8 cellular contexts compared by ENCODE assay signal in genomic region chr7:44580945-44581344, GRCh38. TPM values are rescaled to one million over a fixed set of nuclear protein-coding genes. Genes with fewer than 3 reads are reported as not detected.
DNase-seq lines count a peak whose midpoint lies in the region; ATAC-seq and TF ChIP-seq lines count a peak whose summit lies in the region.

No MANE protein-coding gene starts in this region.

- H3K4me1 ChIP-seq in heart left ventricle: peaks cover 5 to 29% (median 22%) of the 10 kb centered on the region in 12 donors
- H3K4me1 ChIP-seq in uterus: peaks cover 4 to 12% of the 10 kb centered on the region in 2 donors

- peak overlapping the region; percentile 97 for H3K27ac Mint-ChIP-seq in memory B cell

- 38 to 80% (median 72%) methylated on average over 2 to 6 of the region's 6 CpGs for WGBS in heart left ventricle, 4 donors

- H3K9me3 ChIP-seq in heart left ventricle: no peaks in the 10 kb centered on the region
- no peaks in the 10 kb centered on the region for H3K9me3 ChIP-seq in uterus

- H3K4me3 ChIP-seq in heart left ventricle (peak overlapping the region in 11 of 12 donors; percentile 64 to 98 (median 83)), astrocyte of the cerebellum (ENCODE audit: low read depth, low read length) (peak overlapping the region; percentile 94), uterus (peak overlapping the region; percentile 71 to 90)

- H3K36me3 Mint-ChIP-seq in memory B cell: peaks cover 16% of the 10 kb centered on the region

- peaks cover 0 to 43% (median 35%) of the 10 kb centered on the region in 9 donors for H3K36me3 ChIP-seq in heart left ventricle
- no peaks in the 10 kb centered on the region for H3K36me3 ChIP-seq in uterus

- H3K27ac ChIP-seq in heart left ventricle (peak overlapping the region in 7 of 12 donors; percentile 92 to 99 (median 97)), uterus (peak overlapping the region; percentile 77 to 98), substantia nigra (ENCODE audit: low read depth, low read length, poor library complexity, severe bottlenecking) (no peak overlapping the region)

- H3K27me3 Mint-ChIP-seq in memory B cell: no peaks in the 10 kb centered on the region

- TF ChIP-seq CTCF in heart left ventricle (IDR thresholded peaks at IDR 0.05) (no peak), astrocyte of the cerebellum (IDR thresholded peaks at IDR 0.05; ENCODE audit: low read depth, low read length, missing control alignments) (no peak), uterus (IDR thresholded peaks at IDR 0.05) (no peak)

- peaks cover 14% of the 10 kb centered on the region for H3K4me1 Mint-ChIP-seq in memory B cell

- intact Hi-C loops in heart left ventricle (cut with DNase I) (loop anchor here in 4 of 10 donors (1.0 to 10.0 kb wide), 5 partner anchors 25 to 554 kb away; partner anchors contain the start of genes OGDH (in 1 of the 4) and TBRG4 (in 1 of the 4)), Right ventricle myocardium superior (cut with DNase I) (no loop called here), uterus (cut with DNase I; ENCODE audit: low total_unique reads) (no loop called here)

- ATAC-seq in heart left ventricle: no peak
- no peak for ATAC-seq in Right ventricle myocardium superior (ENCODE audit: poor library complexity)
- no peak for ATAC-seq in memory B cell (ENCODE audit: low read depth)
- ATAC-seq in HG02973 (IDR thresholded peaks at IDR 0.05; ENCODE audit: unreplicated experiment): no peak

- no peak for TF ChIP-seq POLR2A in heart left ventricle (IDR thresholded peaks at IDR 0.05)
- TF ChIP-seq POLR2A in uterus (IDR thresholded peaks at IDR 0.05): no peak

- H3K9me3 Mint-ChIP-seq in memory B cell: no peaks in the 10 kb centered on the region

- H3K4me3 Mint-ChIP-seq in memory B cell: peak overlapping the region; percentile 93

- DNase-seq in heart left ventricle (no peak), Right ventricle myocardium superior (no peak), astrocyte of the cerebellum (ENCODE audit: low read depth) (no peak), memory B cell (ENCODE audit: low spot score in 2 of 2) (no peak), uterus (no peak), NCI-H524 treated with DMSO at 0.1 percent for 48 hours (lab: John Stamatoyannopoulos, UW) (no peak), substantia nigra (lab: John Stamatoyannopoulos, UW) (no peak)

- H3K27me3 ChIP-seq in heart left ventricle: no peaks in the 10 kb centered on the region
- H3K27me3 ChIP-seq in uterus: no peaks in the 10 kb centered on the region

- in situ Hi-C loops in astrocyte of the cerebellum (cut with HindIII; ENCODE audit: low sequenced_read_pairs): loop anchor here (25.0 kb wide), 1 partner anchor 231 kb away; no protein-coding TSS in a partner anchor

RNA-seq across cellular contexts. Expression of gene TMED4, which starts 1.1 kb away (rescaled TPM):
- total RNA-seq in heart left ventricle (100 to 1,000 TPM in 2 of 9 donors, 10 to 100 TPM in 7; 55.4 to 129 (median 68.9) TPM), Right ventricle myocardium superior (47.6 TPM), uterus (100 to 1,000 TPM in 1 of 4 donors, 10 to 100 TPM in 3; 37.9 to 403 (median 85.8) TPM)
- 10 to 100 TPM; 48.5 to 49.5 TPM for polyA plus RNA-seq in heart left ventricle

RNA-seq across cellular contexts. Expression of gene DDX56, which starts 7.2 kb away (rescaled TPM):
- 10 to 100 TPM; 19.4 to 43.4 (median 28.4) TPM for total RNA-seq in heart left ventricle
- 10 to 100 TPM; 34.1 to 39.3 TPM for polyA plus RNA-seq in heart left ventricle
- 25.4 TPM for total RNA-seq in Right ventricle myocardium superior
- total RNA-seq in uterus: 10 to 100 TPM; 35.9 to 75.8 (median 45.2) TPM

RNA-seq across cellular contexts. Expression of gene OGDH, which starts 25.5 kb away (rescaled TPM):
- total RNA-seq in heart left ventricle (100 to 1,000 TPM; 394 to 789 (median 635) TPM), Right ventricle myocardium superior (664 TPM), uterus (10 to 100 TPM; 38.2 to 97.6 (median 78.6) TPM)
- polyA plus RNA-seq in heart left ventricle: 100 to 1,000 TPM; 247 to 519 TPM

RNA-seq across cellular contexts. Expression of gene NPC1L1, which starts 39.8 kb away (rescaled TPM):
- total RNA-seq in heart left ventricle (under 1 TPM in 5 of 9 donors, not detected in 4; 0.07 to 0.25 (median 0.14) TPM), Right ventricle myocardium superior (0.13 TPM), uterus (under 1 TPM in 1 of 4 donors, not detected in 3; 0.49 TPM)
- polyA plus RNA-seq in heart left ventricle: under 1 TPM; 0.03 to 0.11 TPM
